In the genomic region with DNA sequence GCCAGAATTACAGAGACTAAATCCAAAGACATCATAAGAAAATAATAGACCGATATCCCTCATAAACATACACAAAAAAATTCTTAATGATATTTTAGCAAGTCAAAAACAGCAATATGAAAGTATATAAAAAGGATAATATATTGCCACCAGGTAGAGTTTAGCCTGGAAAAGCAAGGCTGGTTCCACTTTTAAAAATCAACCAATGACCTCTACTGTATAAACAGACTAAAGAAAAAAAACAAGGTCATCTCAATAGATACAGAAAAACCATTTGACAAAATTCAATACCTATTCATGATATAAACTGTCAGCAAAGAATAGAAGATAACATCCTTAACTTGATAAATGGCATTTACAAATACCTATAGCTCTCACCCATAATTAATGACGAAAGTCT, we compare ENCODE assay signal across 17 cellular contexts.
"Had no signal": no experiment of that assay in that cellular context is flagged by ENCODE, and none has a peak within 500 bp of the region (broad histone marks: within the 10 kb centered on the region; RNA-seq: fewer than 3 reads in every experiment).

No MANE protein-coding gene starts in this region.

- H3K27me3 ChIP-seq: colonic mucosa, foreskin keratinocyte, sigmoid colon, thyroid gland, uterus had no signal

- H3K36me3 ChIP-seq: colonic mucosa, uterus had no signal

- H3K4me3 Mint-ChIP-seq: nephron progenitor cell had no signal

- H3K4me1 Mint-ChIP-seq: nephron progenitor cell had no signal

- H3K4me1 ChIP-seq: colonic mucosa had no signal

- H3K9me3 ChIP-seq: colonic mucosa, mucosa of descending colon, sigmoid colon, thyroid gland, uterus had no signal

- DNase-seq: activated CD4-positive, alpha-beta T cell treated with anti-CD3 and anti-CD28 coated beads for 1 hour; activated CD8-positive, alpha-beta memory T cell treated with anti-CD3 and anti-CD28 coated beads for 24 hours; activated gamma-delta T cell treated with Interleukin-2 at 50 U/mL for 16 hours; colonic mucosa; foreskin keratinocyte; head of caudate nucleus; mammary epithelial cell; mucosa of descending colon; nephron progenitor cell; sigmoid colon; stimulated activated CD4-positive, alpha-beta T cell treated with anti-CD3 and anti-CD28 coated beads, Interleukin-12 subunit alpha, Interleukin-12 subunit beta, amount 100 ng/mL, for 4 hours; stimulated activated CD4-positive, alpha-beta T cell treated with anti-CD3 and anti-CD28 coated beads, Interleukin-4, amount 100 ng/mL, for 1 hour; stimulated activated CD8-positive, alpha-beta memory T cell treated with anti-CD3 and anti-CD28 coated beads, Interleukin-4, amount 100 ng/mL, for 48 hours; SW 1271; T-helper 9 cell; thyroid gland; uterus had no signal

- H3K27ac Mint-ChIP-seq: nephron progenitor cell had no signal

- H3K4me3 ChIP-seq: colonic mucosa, mucosa of descending colon, sigmoid colon, thyroid gland, uterus had no signal

- H3K27ac ChIP-seq: colonic mucosa, foreskin keratinocyte, sigmoid colon, thyroid gland, uterus had no signal

- ATAC-seq: foreskin keratinocyte, mucosa of descending colon had no signal
